ENCODE assay signal across 8 cellular contexts in genomic region chr1:180912801-180913616, GRCh38. TPM values are rescaled to one million over a fixed set of nuclear protein-coding genes. Genes with fewer than 3 reads are reported as not detected.
DNase-seq lines count a peak whose midpoint lies in the region; ATAC-seq and TF ChIP-seq lines count a peak whose summit lies in the region.

A gene with protein sequence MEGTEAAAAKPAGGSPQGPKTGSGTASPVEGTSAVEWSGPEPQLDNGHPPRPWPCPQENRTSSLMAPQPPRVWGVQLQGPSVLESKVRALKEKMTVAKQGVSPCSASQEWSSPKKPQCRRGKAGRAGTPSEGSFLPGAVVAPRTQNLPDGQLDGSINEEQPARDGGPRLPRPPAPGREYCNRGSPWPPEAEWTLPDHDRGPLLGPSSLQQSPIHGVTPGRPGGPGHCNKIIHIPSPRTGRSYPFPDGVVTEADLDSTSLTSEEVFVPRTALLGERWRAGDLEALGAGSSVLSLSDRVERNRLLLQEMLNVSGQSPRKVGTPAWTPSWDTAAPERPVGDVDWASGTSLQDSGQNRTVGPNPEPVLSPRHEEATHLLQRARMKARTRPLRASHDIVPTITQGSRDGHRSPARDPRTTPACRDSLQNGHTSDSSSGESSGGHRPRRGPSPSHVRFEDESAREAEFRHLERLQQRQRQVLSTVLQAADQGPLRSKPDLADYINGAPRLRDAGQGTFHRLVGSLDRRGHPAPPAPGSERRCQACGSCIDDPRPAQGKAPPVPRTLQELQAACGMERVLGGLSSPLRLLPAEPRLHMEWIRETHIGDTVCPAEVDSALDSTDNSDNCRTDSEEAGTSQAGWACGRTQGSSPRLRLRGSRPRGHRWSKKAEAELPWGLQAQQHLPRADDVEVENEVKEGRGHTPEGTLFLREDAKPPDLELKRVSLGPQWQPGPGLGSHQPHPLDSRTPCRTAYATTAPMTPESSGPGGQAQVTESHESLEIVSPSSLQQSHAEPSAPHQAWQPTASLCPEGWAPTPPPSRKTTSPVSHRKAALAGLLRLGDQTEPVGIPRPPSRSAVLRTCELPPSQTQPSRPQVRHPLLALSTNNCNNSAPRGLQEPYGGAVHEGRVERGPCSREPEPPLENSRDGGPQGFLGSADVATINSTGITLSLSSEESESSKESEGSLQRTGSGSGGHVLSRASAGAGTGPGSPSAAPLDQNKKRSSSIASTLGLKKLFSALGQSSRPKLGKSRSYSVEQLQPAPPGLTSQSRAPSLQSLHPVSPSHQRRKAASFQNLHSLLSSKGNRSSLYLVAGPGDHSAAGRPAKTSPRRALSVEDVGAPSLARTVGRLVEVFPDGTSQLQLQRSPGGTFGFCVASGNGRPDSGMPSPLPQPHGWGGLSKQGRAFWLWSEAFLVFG (plus strand): TSS chr1:180912897. CDS start chr1:180913244, 347 bp downstream.

- H3K4me1 Mint-ChIP-seq in Calu3 (ENCODE audit: low read depth, unreplicated experiment) = peaks cover 17% of the 10 kb centered on the region
- H3K4me1 Mint-ChIP-seq in stimulated activated naive B cell treated with anti-CD40 and anti-IgM and Interleukin-4, amounts not matched to agents 10 μg/mL and 1 μg/mL and 100 μg/mL, for 72 hours = peaks cover 4 to 26% of the 10 kb centered on the region in 2 donors

- H3K4me3 Mint-ChIP-seq in Calu3 (ENCODE audit: low read depth, unreplicated experiment) = peak within 1 kb of the TSS; percentile 66
- H3K4me3 Mint-ChIP-seq in stimulated activated naive B cell treated with anti-CD40 and anti-IgM and Interleukin-4, amounts not matched to agents 10 μg/mL and 1 μg/mL and 100 μg/mL, for 72 hours = peak within 1 kb of the TSS; percentile 72 to 76

- CTCF ChIA-PET in Calu3 (lab: Charles Lee) = interaction anchor here (0.7 kb wide), 1 partner anchor 12 kb away, joined by 3 read pairs; no protein-coding TSS in a partner anchor

- DNase-seq in Calu3 (peak; percentile 13), HT1080 (ENCODE audit: low read depth) (peak; percentile 15), cerebellum (ENCODE audit: low spot score) (peak; percentile 72), kidney tubule cell (ENCODE audit: low spot score) (peak; percentile 56), occipital lobe (lab: John Stamatoyannopoulos, UW) (no peak)
- no peak for DNase-seq in stimulated activated naive B cell treated with anti-CD40 and anti-IgM and Interleukin-4, amounts not matched to agents 10 μg/mL and 1 μg/mL and 100 μg/mL, for 72 hours

- H3K9me3 Mint-ChIP-seq in Calu3 (ENCODE audit: low read depth, unreplicated experiment) = no peaks in the 10 kb centered on the region
- no peaks in the 10 kb centered on the region for H3K9me3 Mint-ChIP-seq in stimulated activated naive B cell treated with anti-CD40 and anti-IgM and Interleukin-4, amounts not matched to agents 10 μg/mL and 1 μg/mL and 100 μg/mL, for 72 hours

- TF ChIP-seq CTCF in Calu3 (IDR thresholded peaks at IDR 0.05; ENCODE audit: unreplicated experiment) = no peak

- H3K36me3 Mint-ChIP-seq in Calu3 (ENCODE audit: insufficient read depth, unreplicated experiment) = peaks cover 4% of the 10 kb centered on the region
- H3K36me3 Mint-ChIP-seq in stimulated activated naive B cell treated with anti-CD40 and anti-IgM and Interleukin-4, amounts not matched to agents 10 μg/mL and 1 μg/mL and 100 μg/mL, for 72 hours = peaks cover 0 to 3% of the 10 kb centered on the region in 2 donors

- H3K27ac Mint-ChIP-seq in Calu3 (ENCODE audit: unreplicated experiment) = no peak within 1 kb of the TSS
- no peak within 1 kb of the TSS for H3K27ac Mint-ChIP-seq in stimulated activated naive B cell treated with anti-CD40 and anti-IgM and Interleukin-4, amounts not matched to agents 10 μg/mL and 1 μg/mL and 100 μg/mL, for 72 hours

- peaks cover 55% of the 10 kb centered on the region for H3K27me3 Mint-ChIP-seq in Calu3 (ENCODE audit: unreplicated experiment)
- peaks cover 34 to 44% of the 10 kb centered on the region in 2 donors for H3K27me3 Mint-ChIP-seq in stimulated activated naive B cell treated with anti-CD40 and anti-IgM and Interleukin-4, amounts not matched to agents 10 μg/mL and 1 μg/mL and 100 μg/mL, for 72 hours

- intact Hi-C loops in Calu3 (cut with micrococcal nuclease; ENCODE audit: unreplicated experiment) = no loop called here

- ATAC-seq in stimulated activated naive B cell treated with anti-CD40 and anti-IgM and Interleukin-4, amounts not matched to agents 10 μg/mL and 1 μg/mL and 100 μg/mL, for 72 hours (replicated peaks) = peak; percentile 29 to 50
- ATAC-seq in GM18502 (IDR thresholded peaks at IDR 0.05; ENCODE audit: poor library complexity, unreplicated experiment) (no peak), GM21786 (IDR thresholded peaks at IDR 0.05; ENCODE audit: unreplicated experiment) (no peak)

- BruUV-seq in Calu3 (replicated peaks; lab: Mats Ljungman, UMichigan) = no TSS peak

RNA-seq across cellular contexts. Expression of the gene that starts here (rescaled TPM):
- total RNA-seq in Calu3 (2022) (0.19 and 0.27 TPM in 2 replicates), cerebellum (8.2 TPM), occipital lobe (5.6 TPM)
- 0.11 and 0.40 TPM in 2 replicates for total RNA-seq in HT1080 (2014; rRNA removed; shearing (Covaris generic))
- polyA plus RNA-seq in HT1080 (2015; cell fraction: cytosol; rRNA removed) = 1.3 and 1.5 TPM in 2 replicates
- polyA plus RNA-seq in HT1080 (2015; cell fraction: nucleus; rRNA removed) = 1.3 TPM in 2 replicates

Comparison
In these comparisons a context has a peak if more than half of its experiments do, and no peak if none do; other contexts are left out.
1. Peak in DNase-seq in Calu3; RNA of the gene not detected or under 1 TPM.
2. DNase-seq: peak in HT1080 (single experiment), cerebellum (single experiment) and kidney tubule cell (single experiment); none in stimulated activated naive B cell treated with anti-CD40 and anti-IgM and Interleukin-4, amounts not matched to agents 10 μg/mL and 1 μg/mL and 100 μg/mL, for 72 hours (single experiment) and occipital lobe (single experiment).
3. ATAC-seq: peak in stimulated activated naive B cell treated with anti-CD40 and anti-IgM and Interleukin-4, amounts not matched to agents 10 μg/mL and 1 μg/mL and 100 μg/mL, for 72 hours (2 of 2); none in GM18502 (single experiment) and GM21786 (single experiment).